In genomic region chr15:45151998-45152828, GRCh38 we compare ENCODE assay signal across 17 cellular contexts. TPM values are rescaled to one million over a fixed set of nuclear protein-coding genes. Genes with fewer than 3 reads are reported as not detected.
DNase-seq lines count a peak whose midpoint lies in the region; ATAC-seq and TF ChIP-seq lines count a peak whose summit lies in the region.
"Had no signal": no experiment of that assay in that cellular context is flagged by ENCODE, and none has a peak within 500 bp of the region (broad histone marks: within the 10 kb centered on the region; RNA-seq: fewer than 3 reads in every experiment).

No MANE protein-coding gene starts in this region.

- ATAC-seq in lower lobe of right lung (no peak), sciatic nerve (peak; percentile 12), HG03095 (IDR thresholded peaks at IDR 0.05; ENCODE audit: unreplicated experiment) (no peak), HG03457 (IDR thresholded peaks at IDR 0.05; ENCODE audit: unreplicated experiment) (no peak)
- ATAC-seq in natural killer cell treated with Interleukin-12 subunit alpha and Interleukin-12 subunit beta and Interleukin-15 and Interleukin-18, amount 100 ng/mL, for 72 hours, result no peak
- ATAC-seq: CD8-positive, alpha-beta T cell had no signal

- H3K4me1 ChIP-seq in lower lobe of right lung, result no peaks in the 10 kb centered on the region
- H3K4me1 ChIP-seq: HAP-1 had no signal

- peaks cover 56% of the 10 kb centered on the region for H3K36me3 ChIP-seq in lower lobe of right lung
- H3K36me3 ChIP-seq: HAP-1 had no signal

- TF ChIP-seq CTCF in lower lobe of right lung (IDR thresholded peaks at IDR 0.05), result no peak

- no peak overlapping the region for H3K27ac ChIP-seq in lower lobe of right lung
- H3K27ac ChIP-seq: 22Rv1 had no signal

- no peak overlapping the region for H3K4me3 Mint-ChIP-seq in activated naive CD4-positive, alpha-beta T cell treated with anti-CD3 and anti-CD28 coated beads for 36 hours
- no peak overlapping the region for H3K4me3 Mint-ChIP-seq in natural killer cell treated with Interleukin-12 subunit alpha and Interleukin-12 subunit beta and Interleukin-15 and Interleukin-18, amount 100 ng/mL, for 72 hours
- H3K4me3 Mint-ChIP-seq: CD14-positive monocyte; CD8-positive, alpha-beta T cell had no signal

- H3K27ac Mint-ChIP-seq in activated naive CD4-positive, alpha-beta T cell treated with anti-CD3 and anti-CD28 coated beads for 36 hours, result peak overlapping the region; percentile 11
- H3K27ac Mint-ChIP-seq in natural killer cell treated with Interleukin-12 subunit alpha and Interleukin-12 subunit beta and Interleukin-15 and Interleukin-18, amount 100 ng/mL, for 72 hours, result no peak overlapping the region
- H3K27ac Mint-ChIP-seq: CD8-positive, alpha-beta T cell had no signal

- no peak overlapping the region for H3K4me3 ChIP-seq in lower lobe of right lung
- H3K4me3 ChIP-seq: HAP-1 had no signal

- DNase-seq in activated naive CD4-positive, alpha-beta T cell treated with anti-CD3 and anti-CD28 coated beads for 36 hours, result no peak
- DNase-seq in activated naive CD4-positive, alpha-beta T cell treated with Interleukin-2 at 50 U/mL for 16 hours, result no peak
- peak; percentile 38 for DNase-seq in lower lobe of right lung
- DNase-seq in sciatic nerve (ENCODE audit: low spot score), result no peak
- DNase-seq in natural killer cell treated with Interleukin-12 subunit alpha and Interleukin-12 subunit beta and Interleukin-15 and Interleukin-18, amount 100 ng/mL, for 72 hours (ENCODE audit: low spot score), result no peak
- DNase-seq: CD8-positive, alpha-beta T cell; COR-L47; DMS153; DMS79 treated with DMSO at 0.1 percent for 48 hours; EL; GOT3 had no signal

- CTCF ChIA-PET in activated naive CD4-positive, alpha-beta T cell treated with anti-CD3 and anti-CD28 coated beads for 36 hours (lab: Charles Lee), result no interaction called here

- no peaks in the 10 kb centered on the region for H3K9me3 Mint-ChIP-seq in activated naive CD4-positive, alpha-beta T cell treated with anti-CD3 and anti-CD28 coated beads for 36 hours
- no peaks in the 10 kb centered on the region for H3K9me3 Mint-ChIP-seq in natural killer cell treated with Interleukin-12 subunit alpha and Interleukin-12 subunit beta and Interleukin-15 and Interleukin-18, amount 100 ng/mL, for 72 hours
- H3K9me3 Mint-ChIP-seq: CD8-positive, alpha-beta T cell had no signal

- no peaks in the 10 kb centered on the region for H3K4me1 Mint-ChIP-seq in activated naive CD4-positive, alpha-beta T cell treated with anti-CD3 and anti-CD28 coated beads for 36 hours (ENCODE audit: low read depth)
- peaks cover 0 to 6% of the 10 kb centered on the region in 2 donors for H3K4me1 Mint-ChIP-seq in natural killer cell treated with Interleukin-12 subunit alpha and Interleukin-12 subunit beta and Interleukin-15 and Interleukin-18, amount 100 ng/mL, for 72 hours (ENCODE audit: low read depth in 2 of 2)
- H3K4me1 Mint-ChIP-seq: CD14-positive monocyte had no signal

- H3K9me3 ChIP-seq in lower lobe of right lung, result no peaks in the 10 kb centered on the region
- H3K9me3 ChIP-seq: HAP-1 had no signal

- H3K27me3 ChIP-seq in lower lobe of right lung (ENCODE audit: low read depth), result no peaks in the 10 kb centered on the region

- intact Hi-C loops in activated naive CD4-positive, alpha-beta T cell treated with anti-CD3 and anti-CD28 coated beads for 36 hours (cut with micrococcal nuclease), result no loop called here
- intact Hi-C loops in lower lobe of right lung (cut with DNase I) (no loop called here), sciatic nerve (cut with DNase I) (no loop called here)

- H3K36me3 Mint-ChIP-seq in activated naive CD4-positive, alpha-beta T cell treated with anti-CD3 and anti-CD28 coated beads for 36 hours (ENCODE audit: low read depth), result peaks cover 6% of the 10 kb centered on the region
- no peaks in the 10 kb centered on the region for H3K36me3 Mint-ChIP-seq in natural killer cell treated with Interleukin-12 subunit alpha and Interleukin-12 subunit beta and Interleukin-15 and Interleukin-18, amount 100 ng/mL, for 72 hours

- no peaks in the 10 kb centered on the region for H3K27me3 Mint-ChIP-seq in activated naive CD4-positive, alpha-beta T cell treated with anti-CD3 and anti-CD28 coated beads for 36 hours (ENCODE audit: low read depth)
- no peaks in the 10 kb centered on the region for H3K27me3 Mint-ChIP-seq in natural killer cell treated with Interleukin-12 subunit alpha and Interleukin-12 subunit beta and Interleukin-15 and Interleukin-18, amount 100 ng/mL, for 72 hours

RNA-seq across cellular contexts. Expression of gene DUOX1, which starts 22.4 kb away (rescaled TPM):
- under 1 TPM; 0.17 TPM for total RNA-seq in activated naive CD4-positive, alpha-beta T cell treated with anti-CD3 and anti-CD28 coated beads for 36 hours
- total RNA-seq in lower lobe of right lung (317 TPM), sciatic nerve (5.9 TPM)
- total RNA-seq in natural killer cell treated with Interleukin-12 subunit alpha and Interleukin-12 subunit beta and Interleukin-15 and Interleukin-18, amount 100 ng/mL, for 72 hours, result under 1 TPM in 1 of 2 donors, not detected in 1; 0.08 TPM
- total RNA-seq: CD8-positive, alpha-beta T cell had no signal

RNA-seq across cellular contexts. Expression of gene DUOXA1, which starts 22.5 kb away (rescaled TPM):
- not detected for total RNA-seq in activated naive CD4-positive, alpha-beta T cell treated with anti-CD3 and anti-CD28 coated beads for 36 hours
- 131 TPM for total RNA-seq in lower lobe of right lung
- total RNA-seq in sciatic nerve, result 5.9 TPM
- total RNA-seq in natural killer cell treated with Interleukin-12 subunit alpha and Interleukin-12 subunit beta and Interleukin-15 and Interleukin-18, amount 100 ng/mL, for 72 hours, result not detected
- total RNA-seq: CD8-positive, alpha-beta T cell had no signal

RNA-seq across cellular contexts. Expression of gene SHF, which starts 35.6 kb away (rescaled TPM):
- total RNA-seq in activated naive CD4-positive, alpha-beta T cell treated with anti-CD3 and anti-CD28 coated beads for 36 hours, result 1 to 10 TPM; 2.3 to 3.3 TPM
- total RNA-seq in lower lobe of right lung (6.4 TPM), sciatic nerve (15.4 TPM)
- total RNA-seq in natural killer cell treated with Interleukin-12 subunit alpha and Interleukin-12 subunit beta and Interleukin-15 and Interleukin-18, amount 100 ng/mL, for 72 hours, result 1 to 10 TPM in 1 of 2 donors, under 1 TPM in 1; 0.81 to 1.4 TPM

RNA-seq across cellular contexts. Expression of gene DUOXA2, which starts 38.1 kb away (rescaled TPM):
- not detected for total RNA-seq in activated naive CD4-positive, alpha-beta T cell treated with anti-CD3 and anti-CD28 coated beads for 36 hours
- total RNA-seq in lower lobe of right lung, result not detected
- not detected for total RNA-seq in sciatic nerve
- total RNA-seq in natural killer cell treated with Interleukin-12 subunit alpha and Interleukin-12 subunit beta and Interleukin-15 and Interleukin-18, amount 100 ng/mL, for 72 hours, result 1 to 10 TPM in 1 of 2 donors, not detected in 1; 1.6 TPM
- total RNA-seq: A673; CD8-positive, alpha-beta T cell had no signal

RNA-seq across cellular contexts. Expression of gene DUOX2, which starts 38.2 kb away (rescaled TPM):
- not detected for total RNA-seq in activated naive CD4-positive, alpha-beta T cell treated with anti-CD3 and anti-CD28 coated beads for 36 hours
- total RNA-seq in lower lobe of right lung, result 4.0 TPM
- 1.5 TPM for total RNA-seq in sciatic nerve
- total RNA-seq in natural killer cell treated with Interleukin-12 subunit alpha and Interleukin-12 subunit beta and Interleukin-15 and Interleukin-18, amount 100 ng/mL, for 72 hours, result 1 to 10 TPM in 1 of 2 donors, under 1 TPM in 1; 0.19 to 7.1 TPM

Comparison
In these comparisons a context has a peak if more than half of its experiments do, and no peak if none do; other contexts are left out.
1. RNA of gene DUOX1, which starts 22.4 kb away (total RNA-seq): 317 TPM in lower lobe of right lung (single experiment); 5.9 TPM in sciatic nerve (single experiment), 0.17 TPM in activated naive CD4-positive, alpha-beta T cell treated with anti-CD3 and anti-CD28 coated beads for 36 hours and 0.08 TPM in natural killer cell treated with Interleukin-12 subunit alpha and Interleukin-12 subunit beta and Interleukin-15 and Interleukin-18, amount 100 ng/mL, for 72 hours; every median in the first group is over 10 times any median in the second.
2. RNA of gene DUOXA1, which starts 22.5 kb away (total RNA-seq): 131 TPM in lower lobe of right lung (single experiment); 5.9 TPM in sciatic nerve (single experiment), not detected in natural killer cell treated with Interleukin-12 subunit alpha and Interleukin-12 subunit beta and Interleukin-15 and Interleukin-18, amount 100 ng/mL, for 72 hours and not detected in activated naive CD4-positive, alpha-beta T cell treated with anti-CD3 and anti-CD28 coated beads for 36 hours; every median in the first group is over 10 times any median in the second.